In the genomic region with DNA sequence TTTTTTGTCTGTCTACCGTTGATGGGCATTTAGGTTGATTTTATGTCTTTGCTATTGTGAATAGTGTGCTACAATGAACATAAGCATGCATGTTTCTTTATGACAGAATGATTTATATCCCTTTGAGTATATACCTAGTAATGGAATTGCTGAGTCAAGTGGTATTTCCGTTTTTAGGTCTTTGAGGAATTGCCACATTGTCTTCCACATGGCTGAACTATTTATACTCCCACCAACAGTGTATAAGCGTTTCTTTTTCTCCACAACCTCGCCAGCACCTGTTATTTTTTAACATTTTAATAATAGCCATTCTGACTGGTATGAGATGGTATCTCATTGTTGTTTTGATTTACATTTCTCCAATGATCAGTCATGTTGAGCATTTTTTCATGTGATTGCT, we compare ENCODE assay signal across 21 cellular contexts.
DNase-seq lines count a peak whose midpoint lies in the region; ATAC-seq, FAIRE-seq and TF ChIP-seq lines count a peak whose summit lies in the region.
"Had no signal": no experiment of that assay in that cellular context is flagged by ENCODE, and none has a peak within 500 bp of the region (broad histone marks: within the 10 kb centered on the region; RNA-seq: fewer than 3 reads in every experiment).

No MANE protein-coding gene starts in this region.

- CTCF ChIA-PET in HepG2 (lab: Yijun Ruan, JAX; ENCODE audit: low intra/inter-chr PET ratio, low total read pairs), result no interaction called here
- CTCF ChIA-PET in K562 (lab: Yijun Ruan, JAX; ENCODE audit: low intra/inter-chr PET ratio), result no interaction called here
- CTCF ChIA-PET in RWPE1 (lab: Yijun Ruan, JAX), result no interaction called here

- H3K9me3 ChIP-seq in HepG2 (ENCODE audit: low read length) (peaks cover 29% of the 10 kb centered on the region), right lobe of liver (no peaks in the 10 kb centered on the region), K562 (replicated peaks; ENCODE audit: control insufficient read depth, insufficient read depth, low read depth, low read length) (no peaks in the 10 kb centered on the region; the same call in 1 of the 2 replicates)
- H3K9me3 ChIP-seq: prostate gland had no signal

- no peak for TF ChIP-seq POLR2A in HepG2 (IDR thresholded peaks at IDR 0.05; ENCODE audit: insufficient read depth in 1 of 2, low read depth in 2 of 2, low read length in 2 of 2)
- no peak for TF ChIP-seq POLR2A in right lobe of liver (IDR thresholded peaks at IDR 0.05)
- TF ChIP-seq POLR2A in K562 (conservative IDR thresholded peaks at IDR 0.05), result no peak

- H2AFZ ChIP-seq in HepG2 (ENCODE audit: low read length) (no peak overlapping the region), K562 (ENCODE audit: low read depth, low read length) (no peak overlapping the region)

- no peak for TF ChIP-seq EP300 in HepG2 (IDR thresholded peaks at IDR 0.05; ENCODE audit: low read depth in 2 of 2, low read length in 2 of 2)
- TF ChIP-seq EP300 in HepG2 (CRISPR knock-in tag; IDR thresholded peaks at IDR 0.05; ENCODE audit: borderline replicate concordance), result no peak
- no peak for TF ChIP-seq EP300 in K562 (IDR thresholded peaks at IDR 0.05; ENCODE audit: low read length)

- ATAC-seq in HepG2, result no peak
- no peak for ATAC-seq in right lobe of liver
- no peak for ATAC-seq in K562
- ATAC-seq in GM19023 (IDR thresholded peaks at IDR 0.05; ENCODE audit: unreplicated experiment), result no peak
- no peak for ATAC-seq in HG02571 (IDR thresholded peaks at IDR 0.05; ENCODE audit: unreplicated experiment)
- ATAC-seq: body of pancreas, foreskin keratinocyte had no signal

- no peak for FAIRE-seq in HepG2 (lab: Jason Lieb, UNC)
- FAIRE-seq in K562 (lab: Jason Lieb, UNC), result no peak
- FAIRE-seq: urothelium cell line had no signal

- H3K79me2 ChIP-seq in HepG2 (ENCODE audit: insufficient read depth, low read length) (no peaks in the 10 kb centered on the region), K562 (ENCODE audit: control insufficient read depth, insufficient read depth, low read length) (no peaks in the 10 kb centered on the region)

- intact Hi-C loops in HepG2 (cut with micrococcal nuclease; ENCODE audit: unreplicated experiment) (no loop called here), right lobe of liver (cut with DNase I) (no loop called here), K562 (cut with micrococcal nuclease) (no loop called here)

- no TSS peak for BruUV-seq in HepG2 (replicated peaks; lab: Mats Ljungman, UMichigan)
- no TSS peak for BruUV-seq in K562 (replicated peaks; lab: Mats Ljungman, UMichigan)

- no peak for DNase-seq in HepG2 (ENCODE audit: low spot score)
- no peak for DNase-seq in right lobe of liver
- no peak for DNase-seq in K562 (ENCODE audit: extremely low read depth in 1 of 4, low spot score in 3 of 4)
- peak; percentile 86 for DNase-seq in iris pigment epithelial cell (ENCODE audit: low read depth)
- no peak for DNase-seq in retina
- DNase-seq in RWPE1 (ENCODE audit: low spot score), result no peak
- DNase-seq: ACHN; activated CD4-positive, alpha-beta T cell treated with anti-CD3 and anti-CD28 coated beads for 48 hours; activated CD8-positive, alpha-beta memory T cell treated with anti-CD3 and anti-CD28 coated beads, Interleukin-2, amount 50 U/mL, for 4 hours; activated gamma-delta T cell treated with Interleukin-2 at 50 U/mL for 16 hours; body of pancreas; CD4-positive, alpha-beta memory T cell; effector CD8-positive, alpha-beta T cell; NCI-H1417; NCI-H2227 treated with DMSO at 0.1 percent for 48 hours; stimulated activated naive CD4-positive, alpha-beta T cell had no signal

- H4K20me1 ChIP-seq in HepG2 (ENCODE audit: insufficient read depth, low read length) (no peaks in the 10 kb centered on the region), K562 (replicated peaks; ENCODE audit: control insufficient read depth, insufficient read depth, low read length) (no peaks in the 10 kb centered on the region)

- no peaks in the 10 kb centered on the region for H3K4me1 ChIP-seq in HepG2 (ENCODE audit: insufficient read depth, low read length)
- peaks cover 0 to 4% (median 0%) of the 10 kb centered on the region in 4 donors for H3K4me1 ChIP-seq in right lobe of liver
- H3K4me1 ChIP-seq in K562 (replicated peaks in 1 of 2; ENCODE audit: control insufficient read depth in 2 of 2, insufficient read depth in 2 of 2, low read length in 2 of 2), result no peaks in the 10 kb centered on the region
- H3K4me1 ChIP-seq: prostate gland had no signal

- H3K27ac ChIP-seq in HepG2 (ENCODE audit: extremely low read length, insufficient read depth, low read length), result no peak overlapping the region
- no peak overlapping the region for H3K27ac ChIP-seq in right lobe of liver
- no peak overlapping the region for H3K27ac ChIP-seq in K562 (ENCODE audit: extremely low read depth, low read depth, low read length)
- no peak overlapping the region for H3K27ac ChIP-seq in RWPE1
- H3K27ac ChIP-seq: body of pancreas, foreskin keratinocyte, prostate gland had no signal

- WGBS in HepG2 (ENCODE audit: low lambda C conversion rate), result 4% methylated on average over 4 of the region's 4 CpGs
- 52% methylated on average over 4 of the region's 4 CpGs for WGBS in right lobe of liver (ENCODE audit: insufficient coverage, low coverage, low lambda C conversion rate, missing lambda C conversion rate)
- 2% methylated on average over 4 of the region's 4 CpGs for WGBS in K562 (ENCODE audit: insufficient coverage, low coverage, missing lambda C conversion rate)

- H3K4me2 ChIP-seq in HepG2 (ENCODE audit: low read depth, low read length) (no peak overlapping the region), K562 (ENCODE audit: insufficient read depth, low read length) (no peak overlapping the region)

- H3K36me3 ChIP-seq in HepG2 (replicated peaks in 1 of 2; ENCODE audit: control insufficient read depth in 1 of 2, insufficient read depth in 2 of 2, low read length in 2 of 2) (no peaks in the 10 kb centered on the region), right lobe of liver (no peaks in the 10 kb centered on the region), K562 (ENCODE audit: control insufficient read depth, insufficient read depth, low read length) (no peaks in the 10 kb centered on the region)
- H3K36me3 ChIP-seq: prostate gland had no signal

- no peaks in the 10 kb centered on the region for H3K9me1 ChIP-seq in K562 (ENCODE audit: control insufficient read depth, insufficient read depth, low read length)

- TF ChIP-seq RAD21 in HepG2 (CRISPR knock-in tag; IDR thresholded peaks at IDR 0.05) (no peak), K562 (CRISPR knock-in tag; conservative IDR thresholded peaks at IDR 0.05 in 1 of 2, IDR thresholded peaks at IDR 0.05 in 1 of 2) (no peak)

- TF ChIP-seq CTCF in HepG2 (CRISPR knock-in tag; IDR thresholded peaks at IDR 0.05) (no peak), right lobe of liver (IDR thresholded peaks at IDR 0.05) (no peak), K562 (IDR thresholded peaks at IDR 0.05 in 2 of 3, conservative IDR thresholded peaks at IDR 0.05 in 1 of 3; ENCODE audit: insufficient read depth in 2 of 3, low read depth in 1 of 3, low read length in 3 of 3) (no peak), RWPE1 (conservative IDR thresholded peaks at IDR 0.05; ENCODE audit: low read depth) (no peak)

- H3K4me3 ChIP-seq in HepG2 (replicated peaks in 1 of 3; ENCODE audit: insufficient read depth in 1 of 3, low read depth in 2 of 3, low read length in 3 of 3), result no peak overlapping the region
- no peak overlapping the region for H3K4me3 ChIP-seq in right lobe of liver
- no peak overlapping the region for H3K4me3 ChIP-seq in K562
- H3K4me3 ChIP-seq: body of pancreas, prostate gland had no signal

- POLR2A ChIA-PET in HepG2 (lab: Yijun Ruan, JAX) (no interaction called here), K562 (lab: Yijun Ruan, JAX) (no interaction called here), RWPE1 (lab: Yijun Ruan, JAX; ENCODE audit: low non-redundant PET) (no interaction called here)

- in situ Hi-C loops in HepG2 (cut with HindIII; ENCODE audit: extremely low pct_ligation_motif_present, low pct_unique_long_range_greater_than_20kb), result no loop called here
- in situ Hi-C loops in K562 (cut with MboI), result no loop called here

- no peaks in the 10 kb centered on the region for H3K27me3 ChIP-seq in HepG2 (ENCODE audit: control insufficient read depth in 1 of 2, insufficient read depth in 2 of 2, low read length in 2 of 2)
- H3K27me3 ChIP-seq in right lobe of liver, result no peaks in the 10 kb centered on the region
- H3K27me3 ChIP-seq in K562 (ENCODE audit: control insufficient read depth in 2 of 2, insufficient read depth in 2 of 2, low read length in 2 of 2), result peaks cover 0 to 4% of the 10 kb centered on the region in 2 experiments; a peak in 1 of 5 replicates
- H3K27me3 ChIP-seq: body of pancreas, foreskin keratinocyte had no signal

- H3K9ac ChIP-seq in HepG2 (ENCODE audit: insufficient read depth, low read depth, low read length) (no peak overlapping the region), K562 (ENCODE audit: insufficient read depth in 1 of 2, low read depth in 2 of 2, low read length in 2 of 2) (no peak overlapping the region)

TF ChIP-seq in HepG2, 621 proteins besides CTCF, POLR2A, EP300 and RAD21:
- TF ChIP-seq ATF1 (CRISPR knock-in tag; IDR thresholded peaks at IDR 0.05) (no peak), MAFF (IDR thresholded peaks at IDR 0.05; ENCODE audit: low read depth, low read length) (peak; percentile 47), ZNF672 (CRISPR knock-in tag; IDR thresholded peaks at IDR 0.05) (no peak), MAFK (conservative IDR thresholded peaks at IDR 0.05 in 1 of 2, IDR thresholded peaks at IDR 0.05 in 1 of 2; ENCODE audit: low read length in 2 of 2) (peak; percentile 10 to 73; a peak in 3 of 4 replicates)

TF ChIP-seq in K562, 482 proteins besides CTCF, POLR2A, EP300 and RAD21 (continues in another document):
- peak; percentile 44; the same call in 1 of the 2 replicates for TF ChIP-seq C11orf30 (IDR thresholded peaks at IDR 0.05; ENCODE audit: low read depth)
